Comparison of ENCODE assay signal across 7 cellular contexts in genomic region chr14:72894623-72895378, GRCh38. TPM values are rescaled to one million over a fixed set of nuclear protein-coding genes. Genes with fewer than 3 reads are reported as not detected.
DNase-seq lines count a peak whose midpoint lies in the region; ATAC-seq, FAIRE-seq and TF ChIP-seq lines count a peak whose summit lies in the region.

No MANE protein-coding gene starts in this region.

- H3F3A ChIP-seq in SK-N-SH (replicated peaks; ENCODE audit: insufficient read depth), result peaks cover 3% of the 10 kb centered on the region

- no peaks in the 10 kb centered on the region for H3K9me3 ChIP-seq in HAP-1
- no peaks in the 10 kb centered on the region for H3K9me3 ChIP-seq in SK-N-SH
- no peaks in the 10 kb centered on the region for H3K9me3 ChIP-seq in mucosa of stomach (ENCODE audit: control insufficient read depth, low read length)

- no peak for TF ChIP-seq EP300 in SK-N-SH (IDR thresholded peaks at IDR 0.05; ENCODE audit: borderline replicate concordance in 1 of 2, low read depth in 1 of 2, low read length in 1 of 2)

- H3K4me3 Mint-ChIP-seq in effector memory CD8-positive, alpha-beta T cell, result peak overlapping the region; percentile 84 to 94

- H3K9me3 Mint-ChIP-seq in effector memory CD8-positive, alpha-beta T cell, result no peaks in the 10 kb centered on the region

- no peaks in the 10 kb centered on the region for H4K20me1 ChIP-seq in SK-N-SH (ENCODE audit: insufficient read depth)

- H3K27me3 ChIP-seq in HAP-1 (ENCODE audit: low read depth), result no peaks in the 10 kb centered on the region
- peaks cover 17% of the 10 kb centered on the region for H3K27me3 ChIP-seq in SK-N-SH (ENCODE audit: insufficient read depth)
- peaks cover 35% of the 10 kb centered on the region for H3K27me3 ChIP-seq in mucosa of stomach (ENCODE audit: control insufficient read depth, insufficient read depth, low read length)

- H3K4me3 ChIP-seq in HAP-1 (peak overlapping the region; percentile 80), SK-N-SH (ENCODE audit: low read depth in 2 of 2, low read length in 1 of 2) (peak overlapping the region; percentile 80 to 99), mucosa of stomach (ENCODE audit: low read length) (peak overlapping the region; percentile 28)

- H3K9ac ChIP-seq in SK-N-SH, result 0 out of 2 replicates have a peak overlapping the region, but pooled peaks have one; percentile 17
- peak overlapping the region; percentile 50 for H3K9ac ChIP-seq in mucosa of stomach (ENCODE audit: low read length)

- no peaks in the 10 kb centered on the region for H3K9me2 ChIP-seq in SK-N-SH

- no peak overlapping the region for H3K27ac ChIP-seq in SK-N-SH (ENCODE audit: low read depth in 2 of 2, low read length in 1 of 2)

- in situ Hi-C loops in HAP-1 (cut with MboI; ENCODE audit: low sequenced_read_pairs), result loop anchor here (5.0 kb wide), 1 partner anchor 378 kb away; no protein-coding TSS in a partner anchor

- peaks cover 10% of the 10 kb centered on the region for H3K4me1 ChIP-seq in HAP-1
- H3K4me1 ChIP-seq in SK-N-SH (ENCODE audit: control insufficient read depth in 1 of 2, insufficient read depth in 2 of 2, low read depth in 1 of 2, low read length in 1 of 2), result peaks cover 15 to 26% of the 10 kb centered on the region in 2 experiments; a peak in 3 of 4 replicates
- H3K4me1 ChIP-seq in mucosa of stomach (ENCODE audit: control insufficient read depth, insufficient read depth, low read length), result peaks cover 10% of the 10 kb centered on the region

- DNase-seq in HAP-1 (ENCODE audit: low spot score in 2 of 2), result peak; percentile 44 to 62
- peak; percentile 34 for DNase-seq in SK-N-SH
- DNase-seq in effector memory CD8-positive, alpha-beta T cell, result peak in 1 of 3 experiments; percentile 4
- no peak for DNase-seq in frontal cortex (ENCODE audit: low spot score in 2 of 2)
- no peak for DNase-seq in mucosa of gallbladder (ENCODE audit: low spot score)

- WGBS in SK-N-SH (ENCODE audit: low lambda C conversion rate), result 3% methylated on average over 25 of the region's 25 CpGs

- H2AFZ ChIP-seq in SK-N-SH (ENCODE audit: low read depth), result peak overlapping the region; percentile 90

- TF ChIP-seq RAD21 in SK-N-SH (IDR thresholded peaks at IDR 0.05; ENCODE audit: low read length), result no peak

- peaks cover 7% of the 10 kb centered on the region for H3K36me3 Mint-ChIP-seq in effector memory CD8-positive, alpha-beta T cell (ENCODE audit: insufficient read depth)

- H3K4me1 Mint-ChIP-seq in effector memory CD8-positive, alpha-beta T cell (ENCODE audit: low read depth in 2 of 2), result peaks cover 24 to 25% of the 10 kb centered on the region in 2 donors

- ATAC-seq in effector memory CD8-positive, alpha-beta T cell (replicated peaks), result no peak
- no peak for ATAC-seq in GM21381 (IDR thresholded peaks at IDR 0.05; ENCODE audit: unreplicated experiment)

- H3K4me2 ChIP-seq in SK-N-SH, result peak overlapping the region; percentile 95

- peaks cover 68 to 73% of the 10 kb centered on the region in 2 donors for H3K27me3 Mint-ChIP-seq in effector memory CD8-positive, alpha-beta T cell

- FAIRE-seq in frontal cortex (lab: Jason Lieb, UNC), result no peak

- CTCF ChIA-PET in SK-N-SH (lab: Yijun Ruan, JAX), result interaction anchor here (0.5 to 7.5 kb wide), 6 partner anchors 9 to 380 kb away, joined by 3 to 70 read pairs (median 8); no protein-coding TSS in a partner anchor

- peak overlapping the region; percentile 61 to 84 for H3K27ac Mint-ChIP-seq in effector memory CD8-positive, alpha-beta T cell

- POLR2A ChIA-PET in SK-N-SH (lab: Yijun Ruan, JAX), result no interaction called here

- H3K36me3 ChIP-seq in HAP-1 (replicated peaks) (no peaks in the 10 kb centered on the region), SK-N-SH (replicated peaks in 1 of 2; ENCODE audit: control insufficient read depth in 1 of 2, insufficient read depth in 2 of 2, low read length in 1 of 2) (no peaks in the 10 kb centered on the region), mucosa of stomach (ENCODE audit: control insufficient read depth, insufficient read depth, low read length) (no peaks in the 10 kb centered on the region)

- TF ChIP-seq CTCF in SK-N-SH (IDR thresholded peaks at IDR 0.05), result no peak

- H3K79me2 ChIP-seq in SK-N-SH (ENCODE audit: insufficient read depth), result no peaks in the 10 kb centered on the region

TF ChIP-seq in SK-N-SH, 30 proteins besides CTCF, POLR2A, EP300 and RAD21:
- TF ChIP-seq MEF2A (IDR thresholded peaks at IDR 0.05; ENCODE audit: borderline replicate concordance, low read depth) (no peak), FOXJ3 (CRISPR knock-in tag; IDR thresholded peaks at IDR 0.05) (no peak), POLR2AphosphoS5 (IDR thresholded peaks at IDR 0.05; ENCODE audit: low read depth, low read length) (no peak), TCF12 (IDR thresholded peaks at IDR 0.05) (no peak), TEAD4 (IDR thresholded peaks at IDR 0.05; ENCODE audit: borderline replicate concordance, insufficient read depth) (no peak)

RNA-seq across cellular contexts. Expression of gene DPF3, which starts 0.9 kb away (rescaled TPM):
- 2.8 and 4.1 TPM in 2 replicates for polyA plus RNA-seq in SK-N-SH (2012; rRNA removed)
- polyA plus RNA-seq in SK-N-SH (2012; cell fraction: cytosol; rRNA removed), result 2.4 and 3.2 TPM in 2 replicates
- 8.7 and 10.2 TPM in 2 replicates for polyA plus RNA-seq in SK-N-SH (2012; cell fraction: nucleus; rRNA removed)
- 5.7 TPM for total RNA-seq in frontal cortex
- 4.5 TPM for total RNA-seq in mucosa of gallbladder

RNA-seq across cellular contexts. Expression of gene DCAF4, which starts 31.5 kb away (rescaled TPM):
- 17.9 and 27.8 TPM in 2 replicates for polyA plus RNA-seq in SK-N-SH (2012; rRNA removed)
- polyA plus RNA-seq in SK-N-SH (2012; cell fraction: cytosol; rRNA removed), result 14.0 and 16.9 TPM in 2 replicates
- 50.1 and 55.3 TPM in 2 replicates for polyA plus RNA-seq in SK-N-SH (2012; cell fraction: nucleus; rRNA removed)
- total RNA-seq in frontal cortex (9.4 TPM), mucosa of gallbladder (14.7 TPM)

Comparison
In these comparisons a context has a peak if more than half of its experiments do, and no peak if none do; other contexts are left out.
1. DNase-seq: peak in HAP-1 (2 of 2) and SK-N-SH (single experiment); none in frontal cortex (0 of 2) and mucosa of gallbladder (single experiment).
2. H3K4me3 ChIP-seq: peak in every context shown above with its lines; median percentile 90 in SK-N-SH; 80 in HAP-1; 28 in mucosa of stomach.